Comparison of ENCODE assay signal across 20 cellular contexts in genomic region chr16:12276631-12277030, GRCh38.
DNase-seq lines count a peak whose midpoint lies in the region; ATAC-seq and TF ChIP-seq lines count a peak whose summit lies in the region.
"Had no signal": no experiment of that assay in that cellular context is flagged by ENCODE, and none has a peak within 500 bp of the region (broad histone marks: within the 10 kb centered on the region; RNA-seq: fewer than 3 reads in every experiment).

No MANE protein-coding gene starts in this region.

- no peak for ATAC-seq in T-helper 17 cell
- ATAC-seq in CD8-positive, alpha-beta T cell = no peak
- ATAC-seq: HCT116 had no signal

- WGBS in esophagus muscularis mucosa = 85% methylated on average over 3 of the region's 3 CpGs

- H3K9me3 ChIP-seq in T-helper 17 cell (ENCODE audit: control insufficient read depth, low read length, poor library complexity, severe bottlenecking) (no peaks in the 10 kb centered on the region), osteoblast (ENCODE audit: low read depth, low read length) (no peaks in the 10 kb centered on the region), esophagus muscularis mucosa (no peaks in the 10 kb centered on the region)
- no peaks in the 10 kb centered on the region for H3K9me3 ChIP-seq in CD8-positive, alpha-beta T cell (ENCODE audit: low read length)
- H3K9me3 ChIP-seq: BLaER1 treated with 17β-estradiol and CSF1 and Interleukin-3, amounts not matched to agents 10 nM and 100 nM had no signal

- peaks cover 7% of the 10 kb centered on the region for H4K20me1 ChIP-seq in osteoblast (ENCODE audit: insufficient read depth, low read length)

- POLR2A ChIA-PET in activated CD4-positive, alpha-beta memory T cell treated with anti-CD3 and anti-CD28 coated beads, Interleukin-2, amount 10 ng/mL, durations not matched to agents 7 days and 5 days (lab: Charles Lee) = no interaction called here
- POLR2A ChIA-PET in CD8-positive, alpha-beta T cell (lab: Charles Lee) = no interaction called here

- H3K4me1 ChIP-seq in osteoblast (ENCODE audit: insufficient read depth, low read length) (no peaks in the 10 kb centered on the region), esophagus muscularis mucosa (no peaks in the 10 kb centered on the region)
- no peaks in the 10 kb centered on the region for H3K4me1 ChIP-seq in CD8-positive, alpha-beta T cell (ENCODE audit: insufficient read depth, low read length)

- no peaks in the 10 kb centered on the region for H3K27me3 ChIP-seq in osteoblast (ENCODE audit: insufficient read depth, low read length)
- H3K27me3 ChIP-seq in CD8-positive, alpha-beta T cell (ENCODE audit: insufficient read depth, low read length) = no peaks in the 10 kb centered on the region
- H3K27me3 ChIP-seq in esophagus muscularis mucosa = no peaks in the 10 kb centered on the region
- H3K27me3 ChIP-seq: BLaER1 treated with 17β-estradiol and CSF1 and Interleukin-3, amounts not matched to agents 10 nM and 100 nM had no signal

- H3K4me3 ChIP-seq in osteoblast (ENCODE audit: insufficient read depth, low read length) (no peak overlapping the region), esophagus muscularis mucosa (no peak overlapping the region)
- H3K4me3 ChIP-seq in CD8-positive, alpha-beta T cell (ENCODE audit: low read depth, low read length) = no peak overlapping the region
- H3K4me3 ChIP-seq: BLaER1 treated with 17β-estradiol and CSF1 and Interleukin-3, amounts not matched to agents 10 nM and 100 nM had no signal

- CTCF ChIA-PET in activated CD4-positive, alpha-beta memory T cell treated with anti-CD3 and anti-CD28 coated beads, Interleukin-2, amount 10 ng/mL, durations not matched to agents 7 days and 5 days (lab: Charles Lee) = no interaction called here
- CTCF ChIA-PET in CD8-positive, alpha-beta T cell (lab: Charles Lee) = interaction anchor here (1.5 to 2.1 kb wide), 2 partner anchors 13 to 181 kb away, joined by 3 to 6 read pairs; no protein-coding TSS in a partner anchor

- DNase-seq in EH (ENCODE audit: low read depth) (peak; percentile 33), T-helper 17 cell (no peak), brain pericyte (ENCODE audit: low read depth, low spot score) (peak; percentile 88), osteoblast (ENCODE audit: insufficient read length, low spot score, missing footprints) (peak; percentile 46), NCI-H1105 treated with DMSO at 0.1 percent for 48 hours (lab: John Stamatoyannopoulos, UW) (no peak), esophagus muscularis mucosa (ENCODE audit: extremely low spot score) (no peak)
- no peak for DNase-seq in activated CD4-positive, alpha-beta memory T cell treated with anti-CD3 and anti-CD28 coated beads, Interleukin-2, amount 10 ng/mL, durations not matched to agents 7 days and 5 days
- no peak for DNase-seq in CD8-positive, alpha-beta T cell
- DNase-seq: 8988T; CD8-positive, alpha-beta memory T cell; COR-L47; DMS 273 treated with DMSO at 0.1 percent for 48 hours; DMS53; GDM1; GOT3; H7; HFFc6 had no signal

- peaks cover 15% of the 10 kb centered on the region for H3K4me1 Mint-ChIP-seq in T-helper 17 cell
- no peaks in the 10 kb centered on the region for H3K4me1 Mint-ChIP-seq in activated CD4-positive, alpha-beta memory T cell treated with anti-CD3 and anti-CD28 coated beads, Interleukin-2, amount 10 ng/mL, durations not matched to agents 7 days and 5 days
- no peaks in the 10 kb centered on the region for H3K4me1 Mint-ChIP-seq in CD8-positive, alpha-beta T cell (ENCODE audit: low read depth)

- H2AFZ ChIP-seq in osteoblast (ENCODE audit: low read length) = no peak overlapping the region

- H3K27me3 Mint-ChIP-seq in T-helper 17 cell = no peaks in the 10 kb centered on the region
- no peaks in the 10 kb centered on the region for H3K27me3 Mint-ChIP-seq in activated CD4-positive, alpha-beta memory T cell treated with anti-CD3 and anti-CD28 coated beads, Interleukin-2, amount 10 ng/mL, durations not matched to agents 7 days and 5 days
- H3K27me3 Mint-ChIP-seq in CD8-positive, alpha-beta T cell (ENCODE audit: low read depth) = no peaks in the 10 kb centered on the region
- H3K27me3 Mint-ChIP-seq: CD8-positive, alpha-beta memory T cell had no signal

- no peak for TF ChIP-seq EP300 in esophagus muscularis mucosa (IDR thresholded peaks at IDR 0.05)

- no peaks in the 10 kb centered on the region for H3K79me2 ChIP-seq in osteoblast (ENCODE audit: insufficient read depth, low read length)

- H3K27ac ChIP-seq in osteoblast (ENCODE audit: low read depth, low read length) = no peak overlapping the region
- no peak overlapping the region for H3K27ac ChIP-seq in CD8-positive, alpha-beta T cell (ENCODE audit: low read depth, low read length)
- no peak overlapping the region for H3K27ac ChIP-seq in esophagus muscularis mucosa (replicated peaks in 1 of 4)
- H3K27ac ChIP-seq: BLaER1 treated with 17β-estradiol and CSF1 and Interleukin-3, amounts not matched to agents 10 nM and 100 nM; HL-60 had no signal

- intact Hi-C loops in CD8-positive, alpha-beta T cell (cut with DNase I, micrococcal nuclease) = no loop called here
- intact Hi-C loops in esophagus muscularis mucosa (cut with DNase I) = no loop called here

- H3K9me3 Mint-ChIP-seq in activated CD4-positive, alpha-beta memory T cell treated with anti-CD3 and anti-CD28 coated beads, Interleukin-2, amount 10 ng/mL, durations not matched to agents 7 days and 5 days = no peaks in the 10 kb centered on the region
- H3K9me3 Mint-ChIP-seq in CD8-positive, alpha-beta T cell = no peaks in the 10 kb centered on the region
- H3K9me3 Mint-ChIP-seq: CD8-positive, alpha-beta memory T cell; HFFc6 had no signal

- peaks cover 15% of the 10 kb centered on the region for H3K36me3 Mint-ChIP-seq in T-helper 17 cell (ENCODE audit: low read depth)
- H3K36me3 Mint-ChIP-seq in activated CD4-positive, alpha-beta memory T cell treated with anti-CD3 and anti-CD28 coated beads, Interleukin-2, amount 10 ng/mL, durations not matched to agents 7 days and 5 days (ENCODE audit: low read depth) = no peaks in the 10 kb centered on the region
- H3K36me3 Mint-ChIP-seq in CD8-positive, alpha-beta T cell = peaks cover 52% of the 10 kb centered on the region

- H3K4me2 ChIP-seq in osteoblast (ENCODE audit: insufficient read depth, low read length) = no peak overlapping the region
- H3K4me2 ChIP-seq: BLaER1 treated with 17β-estradiol and CSF1 and Interleukin-3, amounts not matched to agents 10 nM and 100 nM had no signal

- H3K4me3 Mint-ChIP-seq in T-helper 17 cell = no peak overlapping the region
- H3K4me3 Mint-ChIP-seq in activated CD4-positive, alpha-beta memory T cell treated with anti-CD3 and anti-CD28 coated beads, Interleukin-2, amount 10 ng/mL, durations not matched to agents 7 days and 5 days = no peak overlapping the region
- H3K4me3 Mint-ChIP-seq in CD8-positive, alpha-beta T cell = no peak overlapping the region
- H3K4me3 Mint-ChIP-seq: CD8-positive, alpha-beta memory T cell; HFFc6 had no signal

- TF ChIP-seq POLR2A in esophagus muscularis mucosa (IDR thresholded peaks at IDR 0.05; ENCODE audit: low read depth) = no peak

- no peak for TF ChIP-seq CTCF in osteoblast (IDR thresholded peaks at IDR 0.05; ENCODE audit: extremely low read depth, low read depth, low read length)
- no peak for TF ChIP-seq CTCF in CD8-positive, alpha-beta T cell (IDR thresholded peaks at IDR 0.05)
- no peak for TF ChIP-seq CTCF in esophagus muscularis mucosa (IDR thresholded peaks at IDR 0.05)

- H3K36me3 ChIP-seq in osteoblast (ENCODE audit: insufficient read depth, low read length) (no peaks in the 10 kb centered on the region), esophagus muscularis mucosa (peaks cover 0 to 10% (median 5%) of the 10 kb centered on the region in 4 donors)
- peaks cover 5% of the 10 kb centered on the region for H3K36me3 ChIP-seq in CD8-positive, alpha-beta T cell (ENCODE audit: insufficient read depth, low read length)

- peak overlapping the region; percentile 4 for H3K27ac Mint-ChIP-seq in T-helper 17 cell
- H3K27ac Mint-ChIP-seq in activated CD4-positive, alpha-beta memory T cell treated with anti-CD3 and anti-CD28 coated beads, Interleukin-2, amount 10 ng/mL, durations not matched to agents 7 days and 5 days = no peak overlapping the region
- H3K27ac Mint-ChIP-seq in CD8-positive, alpha-beta T cell = no peak overlapping the region
- H3K27ac Mint-ChIP-seq: HFFc6 had no signal

Comparison
In these comparisons a context has a peak if more than half of its experiments do, and no peak if none do; other contexts are left out.
1. DNase-seq: peak in EH (single experiment), brain pericyte (single experiment) and osteoblast (single experiment); none in T-helper 17 cell (0 of 3), activated CD4-positive, alpha-beta memory T cell treated with anti-CD3 and anti-CD28 coated beads, Interleukin-2, amount 10 ng/mL, durations not matched to agents 7 days and 5 days (single experiment), CD8-positive, alpha-beta T cell (0 of 7), NCI-H1105 treated with DMSO at 0.1 percent for 48 hours (single experiment) and esophagus muscularis mucosa (single experiment).